8 cellular contexts compared by ENCODE assay signal in the genomic region with DNA sequence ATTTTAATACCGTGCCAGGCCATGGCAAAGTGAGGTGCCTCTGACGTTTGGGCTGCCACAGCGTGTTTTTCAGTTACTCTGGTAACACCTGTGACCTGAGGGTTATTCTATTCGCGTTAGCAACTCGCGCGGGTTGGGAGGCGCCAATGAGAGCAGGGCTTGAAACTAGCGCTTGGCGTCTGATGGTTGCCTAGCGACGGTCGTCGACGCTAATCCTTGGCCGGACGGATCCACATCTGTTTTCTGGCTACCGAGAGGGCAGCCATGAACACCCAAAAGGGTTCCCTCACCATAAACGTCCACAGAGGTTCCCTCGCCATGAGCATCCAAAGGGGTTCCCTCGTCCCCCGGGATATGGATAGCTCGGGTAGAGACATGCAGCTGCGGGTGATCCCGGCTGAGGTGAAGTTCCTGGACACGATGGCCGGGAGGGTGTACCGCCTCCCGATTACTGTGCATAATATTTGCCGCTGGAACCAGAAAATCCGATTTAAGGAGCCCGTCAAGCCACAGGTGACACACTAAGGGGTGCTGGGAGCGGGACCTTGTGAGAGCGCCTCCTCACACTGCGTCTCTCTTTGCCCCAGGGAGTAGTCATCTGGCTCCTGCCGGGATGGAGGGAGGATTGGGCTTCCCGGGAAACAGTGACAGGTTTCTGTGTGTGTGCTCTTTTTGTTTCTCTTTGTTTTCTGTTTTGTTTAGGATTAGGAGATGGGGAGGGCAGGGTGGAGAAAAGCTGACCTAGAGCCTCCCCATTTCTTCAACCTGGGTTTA. TPM values are rescaled to one million over a fixed set of nuclear protein-coding genes. Genes with fewer than 3 reads are reported as not detected.
DNase-seq lines count a peak whose midpoint lies in the region; ATAC-seq and TF ChIP-seq lines count a peak whose summit lies in the region.

A gene with protein sequence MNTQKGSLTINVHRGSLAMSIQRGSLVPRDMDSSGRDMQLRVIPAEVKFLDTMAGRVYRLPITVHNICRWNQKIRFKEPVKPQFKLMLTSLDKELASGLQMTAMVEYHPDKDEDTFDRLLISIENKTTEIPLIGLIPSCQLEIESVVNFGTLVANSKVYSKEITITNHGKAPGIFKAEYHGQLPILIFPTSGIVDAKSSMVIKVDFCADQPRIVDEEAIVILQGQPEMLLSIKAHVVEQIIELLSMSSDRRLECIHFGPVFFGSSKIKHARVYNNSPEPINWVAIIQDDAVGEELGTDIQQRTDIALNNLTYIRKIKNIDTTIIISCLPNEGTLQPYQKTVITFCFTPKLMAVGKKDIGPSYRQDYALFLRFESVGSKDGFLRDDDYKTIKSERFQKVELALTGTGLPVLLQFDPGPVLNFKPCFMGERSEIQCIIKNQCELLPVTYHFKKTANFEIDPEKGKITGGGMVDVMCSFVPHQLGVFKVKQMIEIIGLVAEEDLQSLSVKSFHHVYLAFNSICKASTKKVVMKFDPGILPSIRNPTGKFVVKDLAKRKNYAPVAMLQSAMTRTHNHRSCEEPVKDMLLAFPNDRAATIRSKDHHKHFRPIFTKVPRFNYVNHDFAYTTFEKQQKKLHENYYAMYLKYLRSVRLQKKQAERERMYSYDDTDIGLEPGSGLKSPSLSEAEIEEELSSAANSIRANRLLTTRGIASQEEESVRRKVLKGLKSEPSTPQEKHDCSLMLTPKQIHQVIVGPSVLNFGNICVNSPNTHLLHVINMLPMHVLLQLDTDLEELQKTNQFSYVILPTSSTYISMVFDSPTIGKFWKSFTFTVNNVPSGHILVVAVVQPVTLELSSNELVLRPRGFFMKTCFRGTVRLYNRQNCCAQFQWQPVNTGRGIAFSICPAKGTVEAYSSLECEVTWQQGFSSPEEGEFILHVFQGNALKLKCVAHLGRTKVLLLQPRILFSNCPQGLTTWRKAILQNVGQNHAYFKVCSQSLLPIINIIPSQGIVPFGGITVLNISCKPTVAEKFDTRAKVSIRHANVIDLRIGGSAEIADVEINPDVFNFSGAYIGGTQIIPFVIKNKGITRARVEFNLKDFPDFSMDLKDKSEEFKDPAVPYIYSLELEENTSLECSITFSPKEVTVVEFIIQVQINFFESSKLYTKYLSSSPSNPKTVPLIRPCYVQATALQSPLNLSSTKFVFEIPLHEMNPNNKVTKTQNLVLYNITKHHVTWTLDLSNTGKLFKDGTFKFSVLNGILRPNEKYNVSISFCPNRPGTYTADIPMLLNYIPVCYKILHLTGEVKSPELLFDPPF (N-terminal part only) (plus strand): TSS at position 199 of the 774 bp plus-strand sequence. CDS start 66 bp downstream, at position 265.

- whole genome bisulfite sequencing in ectodermal cell, 2 experiments: 2 to 3% methylated on average over 38 of the region's 38 CpGs

- ATAC-seq in HG02852 (IDR thresholded peaks at IDR 0.05; ENCODE audit: unreplicated experiment) (no peak), HG03095 (IDR thresholded peaks at IDR 0.05; ENCODE audit: unreplicated experiment) (no peak), HG03571 (IDR thresholded peaks at IDR 0.05; ENCODE audit: unreplicated experiment) (no peak)

- H3K4me1 ChIP-seq in BE2C: no peaks in the 10 kb centered on the region
- H3K4me1 ChIP-seq in ectodermal cell (ENCODE audit: control insufficient read depth, insufficient read depth, low read length): no peaks in the 10 kb centered on the region
- H3K4me1 ChIP-seq in mucosa of rectum (ENCODE audit: control insufficient read depth in 2 of 2, insufficient read depth in 2 of 2, low read length in 2 of 2): no peaks in the 10 kb centered on the region

- H3K9me3 ChIP-seq in BE2C (no peaks in the 10 kb centered on the region), ectodermal cell (ENCODE audit: control insufficient read depth, low read length) (no peaks in the 10 kb centered on the region), mucosa of rectum (ENCODE audit: control insufficient read depth in 2 of 2, low read length in 2 of 2) (no peaks in the 10 kb centered on the region)

- no peaks in the 10 kb centered on the region for H3K36me3 ChIP-seq in BE2C
- H3K36me3 ChIP-seq in ectodermal cell (ENCODE audit: control insufficient read depth, insufficient read depth, low read length): no peaks in the 10 kb centered on the region
- no peaks in the 10 kb centered on the region for H3K36me3 ChIP-seq in mucosa of rectum (ENCODE audit: control insufficient read depth in 2 of 2, insufficient read depth in 2 of 2, low read length in 2 of 2)

- H3K27me3 ChIP-seq in BE2C (no peaks in the 10 kb centered on the region), ectodermal cell (ENCODE audit: control insufficient read depth, insufficient read depth, low read length, poor library complexity, severe bottlenecking) (no peaks in the 10 kb centered on the region), mucosa of rectum (ENCODE audit: control insufficient read depth in 2 of 2, insufficient read depth in 2 of 2, low read length in 2 of 2) (peaks cover 0 to 3% of the 10 kb centered on the region in 2 donors)

- TF ChIP-seq CTCF in BE2C (IDR thresholded peaks at IDR 0.05; ENCODE audit: low read depth, low read length): no peak

- H3K4me3 ChIP-seq in BE2C (ENCODE audit: low read depth, low read length) (peak within 1 kb of the TSS; percentile 70), ectodermal cell (ENCODE audit: insufficient read depth, low read depth, low read length) (peak within 1 kb of the TSS; percentile 59), mucosa of rectum (ENCODE audit: low read length in 2 of 2) (peak within 1 kb of the TSS; percentile 28 to 46)

- H3K27ac ChIP-seq in ectodermal cell (ENCODE audit: insufficient read depth, low read depth, low read length, poor library complexity, severe bottlenecking) (no peak within 1 kb of the TSS), mucosa of rectum (ENCODE audit: low read depth in 2 of 2, low read length in 2 of 2) (no peak within 1 kb of the TSS)

- H3K9ac ChIP-seq in mucosa of rectum (ENCODE audit: low read depth in 1 of 2, low read length in 2 of 2): no peak within 1 kb of the TSS

- DNase-seq in BE2C (peak; percentile 71), NCI-H146 treated with DMSO at 0.1 percent for 48 hours (lab: John Stamatoyannopoulos, UW; ENCODE audit: unreplicated experiment) (peak; percentile 1), middle frontal gyrus (ENCODE audit: extremely low spot score, low spot score) (no peak)

RNA-seq across cellular contexts. Expression of the gene that starts here (rescaled TPM):
- 0.05 TPM for polyA plus RNA-seq in BE2C (2012; ENCODE audit: insufficient read depth, insufficient read length, low read depth)
- polyA plus RNA-seq in ectodermal cell (2013, experiment 1 of 4): 0.43 TPM
- 0.85 TPM for polyA plus RNA-seq in ectodermal cell (2013, experiment 2 of 4)
- 0.69 TPM for polyA plus RNA-seq in ectodermal cell (2013, experiment 3 of 4)
- 0.57 TPM for polyA plus RNA-seq in ectodermal cell (2013, experiment 4 of 4)
